Comparison of ENCODE assay signal across 11 cellular contexts in genomic region chr6:7101290-7101689, GRCh38.
"Had no signal": no experiment of that assay in that cellular context is flagged by ENCODE, and none has a peak within 500 bp of the region (broad histone marks: within the 10 kb centered on the region; RNA-seq: fewer than 3 reads in every experiment).

No MANE protein-coding gene starts in this region.

- H3K27ac ChIP-seq: brain microvascular endothelial cell had no signal

- H3K36me3 Mint-ChIP-seq: activated naive CD4-positive, alpha-beta T cell treated with anti-CD3 and anti-CD28 coated beads, Interleukin-2, amount 50 U/mL, for 72 hours had no signal

- H3K27ac Mint-ChIP-seq: activated naive CD4-positive, alpha-beta T cell treated with anti-CD3 and anti-CD28 coated beads, Interleukin-2, amount 50 U/mL, for 72 hours; memory B cell; T-helper 17 cell had no signal

- DNase-seq: activated CD4-positive, alpha-beta T cell treated with anti-CD3 and anti-CD28 coated beads, Interleukin-2, amount 50 U/mL, for 4 hours; activated effector memory CD4-positive, alpha-beta T cell treated with Interleukin-2 at 50 U/mL for 16 hours; activated T-cell treated with anti-CD3 and anti-CD28 coated beads, Interleukin-2, amount 50 U/mL, for 1 hour; brain microvascular endothelial cell; cerebellar nuclear complex; dermis blood vessel endothelial cell; stimulated activated CD4-positive, alpha-beta T cell treated with anti-CD3 and anti-CD28 coated beads, Interleukin-12 subunit alpha, Interleukin-12 subunit beta, amount 100 ng/mL, for 4 hours; stimulated activated naive CD8-positive, alpha-beta T cell treated with anti-CD3 and anti-CD28 coated beads, Interleukin-15, Interleukin-2, amounts not matched to agents 100 U/mL and 50 U/mL, for 24 hours; T-helper 17 cell had no signal

- H3K36me3 ChIP-seq: brain microvascular endothelial cell had no signal

- H3K4me3 Mint-ChIP-seq: memory B cell had no signal

- H3K27me3 Mint-ChIP-seq: memory B cell had no signal

- H3K9me3 Mint-ChIP-seq: activated naive CD4-positive, alpha-beta T cell treated with anti-CD3 and anti-CD28 coated beads, Interleukin-2, amount 50 U/mL, for 72 hours; memory B cell had no signal

- H3K27me3 ChIP-seq: brain microvascular endothelial cell had no signal
